In genomic region chr7:136353287-136353686, GRCh38 we compare ENCODE assay signal across 13 cellular contexts.
A peak's percentile ranks its signal among the peaks of the same experiment; 100 is the strongest.
DNase-seq lines count a peak whose midpoint lies in the region; ATAC-seq and TF ChIP-seq lines count a peak whose summit lies in the region.
"Had no signal": no experiment of that assay in that cellular context is flagged by ENCODE, and none has a peak within 500 bp of the region (broad histone marks: within the 10 kb centered on the region; RNA-seq: fewer than 3 reads in every experiment).

No MANE protein-coding gene starts in this region.

- peak; percentile 77 for DNase-seq in NCI-H69 (lab: John Stamatoyannopoulos, UW)
- no peak for DNase-seq in cerebellar cortex (ENCODE audit: low spot score)
- no peak for DNase-seq in H4 (ENCODE audit: low spot score)
- DNase-seq in NCI-H748 treated with DMSO at 0.1 percent for 48 hours (lab: John Stamatoyannopoulos, UW) = no peak
- no peak for DNase-seq in activated T-cell treated with anti-CD3 and anti-CD28 coated beads, Interleukin-2, amount 50 U/mL, for 1 hour
- DNase-seq: activated CD4-positive, alpha-beta T cell treated with anti-CD3 and anti-CD28 coated beads, Interleukin-2, amount 10 ng/mL, durations not matched to agents 24 days and 14 days; activated naive CD4-positive, alpha-beta T cell treated with anti-CD3 and anti-CD28 coated beads for 36 hours; central memory CD4-positive, alpha-beta T cell; MV-4-11; NCI-H82 had no signal

- ATAC-seq in GM18505 (IDR thresholded peaks at IDR 0.05; ENCODE audit: unreplicated experiment) (peak; percentile 87), GM21381 (IDR thresholded peaks at IDR 0.05; ENCODE audit: unreplicated experiment) (peak; percentile 74), HG02970 (IDR thresholded peaks at IDR 0.05; ENCODE audit: low FRiP score, unreplicated experiment) (peak; percentile 60)

- no peak for TF ChIP-seq POLR2A in GM18505 (IDR thresholded peaks at IDR 0.05; ENCODE audit: borderline replicate concordance, extremely low read depth, insufficient read depth, insufficient read length)
